31 cellular contexts compared by ENCODE assay signal in the genomic region with DNA sequence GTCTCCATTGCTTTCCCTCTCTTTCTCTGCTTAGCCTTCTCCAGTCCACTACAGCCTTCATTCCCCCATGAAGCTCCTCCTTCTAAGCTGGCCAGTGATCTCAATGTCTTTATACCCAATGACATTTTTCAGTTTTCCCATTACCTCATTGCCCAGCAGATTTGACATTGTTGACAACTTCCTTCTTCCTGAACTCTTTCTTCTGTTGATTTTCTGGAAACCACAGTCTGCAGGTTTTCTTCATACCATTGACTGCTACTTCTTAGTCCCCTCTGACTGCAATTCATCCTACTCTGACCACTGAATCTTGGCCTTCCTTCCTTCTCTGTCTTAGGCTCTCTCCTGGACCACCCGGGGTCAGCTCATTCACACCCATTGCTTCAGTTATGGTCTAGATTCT. TPM values are rescaled to one million over a fixed set of nuclear protein-coding genes. Genes with fewer than 3 reads are reported as not detected.
DNase-seq lines count a peak whose midpoint lies in the region; ATAC-seq and TF ChIP-seq lines count a peak whose summit lies in the region.
"Had no signal": no experiment of that assay in that cellular context is flagged by ENCODE, and none has a peak within 500 bp of the region (broad histone marks: within the 10 kb centered on the region; RNA-seq: fewer than 3 reads in every experiment).

No MANE protein-coding gene starts in this region.

- no peaks in the 10 kb centered on the region for H3K36me3 Mint-ChIP-seq in CD4-positive, alpha-beta T cell (ENCODE audit: low read depth)
- H3K36me3 Mint-ChIP-seq in activated T-helper 1 cell treated with anti-CD3 and anti-CD28 coated beads, Interleukin-12 subunit alpha, Interleukin-12 subunit beta, Interleukin-2, Interleukin-4 antibody, amounts not matched to agents 30 ng/mL and 10 ng/mL and 1 ng/mL, durations not matched to agents 14 hours and 24 hours and 36 hours (ENCODE audit: low read depth), result no peaks in the 10 kb centered on the region

- H3K27ac ChIP-seq in CD4-positive, alpha-beta T cell (ENCODE audit: low read depth, low read length), result no peak overlapping the region
- H3K27ac ChIP-seq in mesenchymal stem cell (ENCODE audit: low read length, poor library complexity, severe bottlenecking) (peak overlapping the region; percentile 94), gastroesophageal sphincter (no peak overlapping the region)
- H3K27ac ChIP-seq: body of pancreas, heart right ventricle, right atrium auricular region, SJCRH30, suprapubic skin, upper lobe of left lung had no signal

- H3K4ac ChIP-seq in mesenchymal stem cell (ENCODE audit: low read depth in 1 of 2, low read length in 2 of 2), result no peak overlapping the region

- H3K36me3 ChIP-seq in mesenchymal stem cell (ENCODE audit: control insufficient read depth in 1 of 2, insufficient read depth in 2 of 2, low read depth in 1 of 2, low read length in 2 of 2), result no peaks in the 10 kb centered on the region
- H3K36me3 ChIP-seq in gastroesophageal sphincter, result no peaks in the 10 kb centered on the region
- H3K36me3 ChIP-seq: heart right ventricle, right atrium auricular region, SJCRH30, suprapubic skin, upper lobe of left lung had no signal

- no peak for TF ChIP-seq POLR2A in gastroesophageal sphincter (IDR thresholded peaks at IDR 0.05)

- H3K4me3 ChIP-seq in mesenchymal stem cell (ENCODE audit: insufficient read depth in 1 of 2, low read depth in 1 of 2, low read length in 2 of 2), result no peak overlapping the region
- no peak overlapping the region for H3K4me3 ChIP-seq in gastroesophageal sphincter
- H3K4me3 ChIP-seq: body of pancreas, heart right ventricle, lung, mucosa of descending colon, right atrium auricular region, SJCRH30, suprapubic skin, upper lobe of left lung had no signal

- 82% methylated on average over 1 of the region's 1 CpG for WGBS in mesenchymal stem cell
- 100% methylated on average over 1 of the region's 1 CpG for WGBS in gastroesophageal sphincter (ENCODE audit: low coverage in 1 of 2), 2 donors

- no peaks in the 10 kb centered on the region for H3K27me3 Mint-ChIP-seq in CD4-positive, alpha-beta T cell
- peaks cover 3% of the 10 kb centered on the region for H3K27me3 Mint-ChIP-seq in activated T-helper 1 cell treated with anti-CD3 and anti-CD28 coated beads, Interleukin-12 subunit alpha, Interleukin-12 subunit beta, Interleukin-2, Interleukin-4 antibody, amounts not matched to agents 30 ng/mL and 10 ng/mL and 1 ng/mL, durations not matched to agents 14 hours and 24 hours and 36 hours (ENCODE audit: insufficient read depth)

- DNase-seq in ACHN (peak; percentile 10), mesenchymal stem cell (no peak), HuH-7 (ENCODE audit: low spot score) (no peak)
- no peak for DNase-seq in CD4-positive, alpha-beta T cell
- DNase-seq in activated T-helper 1 cell treated with anti-CD3 and anti-CD28 coated beads, Interleukin-12 subunit alpha, Interleukin-12 subunit beta, Interleukin-2, Interleukin-4 antibody, amounts not matched to agents 30 ng/mL and 10 ng/mL and 1 ng/mL, durations not matched to agents 14 hours and 24 hours and 36 hours (ENCODE audit: low spot score), result no peak
- DNase-seq: activated CD4-positive, alpha-beta T cell treated with anti-CD3 and anti-CD28 coated beads, Interleukin-2, amount 10 ng/mL, durations not matched to agents 24 days and 14 days; activated gamma-delta T cell treated with Interleukin-2 at 50 U/mL for 16 hours; activated T-cell treated with anti-CD3 and anti-CD28 coated beads, Interleukin-2, amount 50 U/mL, for 4 hours; body of pancreas; dermis blood vessel endothelial cell; EL; HCEC 1CT; heart right ventricle; mucosa of descending colon; NCI-H2107; NCI-H446; RPMI8226; SJCRH30; small intestine; stimulated activated naive CD4-positive, alpha-beta T cell treated with Interleukin-2 at 50 U/mL for 16 hours; upper lobe of left lung had no signal

- peak overlapping the region; percentile 2 for H3K27ac Mint-ChIP-seq in CD4-positive, alpha-beta T cell
- H3K27ac Mint-ChIP-seq in activated T-helper 1 cell treated with anti-CD3 and anti-CD28 coated beads, Interleukin-12 subunit alpha, Interleukin-12 subunit beta, Interleukin-2, Interleukin-4 antibody, amounts not matched to agents 30 ng/mL and 10 ng/mL and 1 ng/mL, durations not matched to agents 14 hours and 24 hours and 36 hours, result no peak overlapping the region
- H3K27ac Mint-ChIP-seq: activated CD4-positive, alpha-beta T cell treated with anti-CD3 and anti-CD28 coated beads, Interleukin-2, amount 10 ng/mL, durations not matched to agents 24 days and 14 days; WTC11 had no signal

- peak overlapping the region; percentile 88 for H2AK5ac ChIP-seq in mesenchymal stem cell (ENCODE audit: low read length, severe bottlenecking)

- H3K4me3 Mint-ChIP-seq in CD4-positive, alpha-beta T cell, result peak overlapping the region; percentile 9
- H3K4me3 Mint-ChIP-seq in activated T-helper 1 cell treated with anti-CD3 and anti-CD28 coated beads, Interleukin-12 subunit alpha, Interleukin-12 subunit beta, Interleukin-2, Interleukin-4 antibody, amounts not matched to agents 30 ng/mL and 10 ng/mL and 1 ng/mL, durations not matched to agents 14 hours and 24 hours and 36 hours, result peak overlapping the region; percentile 5
- H3K4me3 Mint-ChIP-seq: activated CD4-positive, alpha-beta T cell treated with anti-CD3 and anti-CD28 coated beads, Interleukin-2, amount 10 ng/mL, durations not matched to agents 24 days and 14 days; activated T-cell treated with anti-CD3 and anti-CD28 coated beads, Interleukin-2, amount 50 U/mL, for 4 hours; neural crest cell; WTC11 had no signal

- in situ Hi-C loops in ACHN (cut with HindIII; ENCODE audit: low pct_ligation_motif_present, low pct_unique_long_range_greater_than_20kb, low sequenced_read_pairs), result no loop called here

- H3K9me3 ChIP-seq in CD4-positive, alpha-beta T cell (ENCODE audit: control insufficient read depth, low read length), result peaks cover 1% of the 10 kb centered on the region
- peaks cover 9% of the 10 kb centered on the region for H3K9me3 ChIP-seq in mesenchymal stem cell (ENCODE audit: control insufficient read depth, low read length)
- H3K9me3 ChIP-seq in gastroesophageal sphincter, result peaks cover 0 to 9% (median 0%) of the 10 kb centered on the region in 3 donors
- H3K9me3 ChIP-seq: body of pancreas, mucosa of descending colon, SJCRH30, suprapubic skin, upper lobe of left lung had no signal

- H3K4me1 Mint-ChIP-seq in CD4-positive, alpha-beta T cell (ENCODE audit: low read depth), result peaks cover 55% of the 10 kb centered on the region
- H3K4me1 Mint-ChIP-seq in activated T-helper 1 cell treated with anti-CD3 and anti-CD28 coated beads, Interleukin-12 subunit alpha, Interleukin-12 subunit beta, Interleukin-2, Interleukin-4 antibody, amounts not matched to agents 30 ng/mL and 10 ng/mL and 1 ng/mL, durations not matched to agents 14 hours and 24 hours and 36 hours (ENCODE audit: low read depth), result peaks cover 46% of the 10 kb centered on the region

- no peak overlapping the region for H2BK15ac ChIP-seq in mesenchymal stem cell (ENCODE audit: low read depth, poor library complexity, severe bottlenecking)

- no peak overlapping the region for H3K14ac ChIP-seq in mesenchymal stem cell (ENCODE audit: low read length in 2 of 2)

- H3K18ac ChIP-seq in mesenchymal stem cell (ENCODE audit: low read depth in 1 of 2, low read length in 2 of 2), result no peak overlapping the region

- no peak overlapping the region for H2AFZ ChIP-seq in mesenchymal stem cell (ENCODE audit: low read depth, low read length)

- CTCF ChIA-PET in CD4-positive, alpha-beta T cell (lab: Charles Lee), result no interaction called here

- H4K8ac ChIP-seq in mesenchymal stem cell (ENCODE audit: low read length), result no peak overlapping the region

- no peak overlapping the region for H2BK12ac ChIP-seq in mesenchymal stem cell (ENCODE audit: low read length in 2 of 2)

- no peak for TF ChIP-seq EP300 in gastroesophageal sphincter (IDR thresholded peaks at IDR 0.05)

- POLR2A ChIA-PET in CD4-positive, alpha-beta T cell (lab: Charles Lee), result interaction anchor here (0.7 kb wide), 1 partner anchor 437 kb away, joined by 3 read pairs; no protein-coding TSS in a partner anchor

- no peak overlapping the region for H2BK120ac ChIP-seq in mesenchymal stem cell (ENCODE audit: low read depth, low read length)

- H3K9ac ChIP-seq in mesenchymal stem cell (ENCODE audit: low read length), result no peak overlapping the region

- peaks cover 2% of the 10 kb centered on the region for H3K9me3 Mint-ChIP-seq in CD4-positive, alpha-beta T cell
- H3K9me3 Mint-ChIP-seq in activated T-helper 1 cell treated with anti-CD3 and anti-CD28 coated beads, Interleukin-12 subunit alpha, Interleukin-12 subunit beta, Interleukin-2, Interleukin-4 antibody, amounts not matched to agents 30 ng/mL and 10 ng/mL and 1 ng/mL, durations not matched to agents 14 hours and 24 hours and 36 hours, result peaks cover 3% of the 10 kb centered on the region
- H3K9me3 Mint-ChIP-seq: activated CD4-positive, alpha-beta T cell treated with anti-CD3 and anti-CD28 coated beads, Interleukin-2, amount 10 ng/mL, durations not matched to agents 24 days and 14 days had no signal

- intact Hi-C loops in CD4-positive, alpha-beta T cell (cut with DNase I, micrococcal nuclease), result loop anchor here in 1 of 2 experiments (5.0 kb wide), 1 partner anchor 35 kb away; no protein-coding TSS in a partner anchor
- intact Hi-C loops in activated T-helper 1 cell treated with anti-CD3 and anti-CD28 coated beads, Interleukin-12 subunit alpha, Interleukin-12 subunit beta, Interleukin-2, Interleukin-4 antibody, amounts not matched to agents 30 ng/mL and 10 ng/mL and 1 ng/mL, durations not matched to agents 14 hours and 24 hours and 36 hours (cut with micrococcal nuclease), result no loop called here

- H3K4me1 ChIP-seq in mesenchymal stem cell (ENCODE audit: control insufficient read depth, insufficient read depth, low read depth, low read length) (peaks cover 13% of the 10 kb centered on the region), gastroesophageal sphincter (no peaks in the 10 kb centered on the region)
- H3K4me1 ChIP-seq: body of pancreas, right atrium auricular region, upper lobe of left lung had no signal

- no peak overlapping the region for H3K23ac ChIP-seq in mesenchymal stem cell (ENCODE audit: low read length in 2 of 2)

- TF ChIP-seq CTCF in CD4-positive, alpha-beta T cell (IDR thresholded peaks at IDR 0.05), result no peak
- TF ChIP-seq CTCF in gastroesophageal sphincter (IDR thresholded peaks at IDR 0.05), result no peak

- peak overlapping the region; percentile 10 for H2BK5ac ChIP-seq in mesenchymal stem cell (ENCODE audit: low read depth, low read length, poor library complexity, severe bottlenecking)

- no peak for ATAC-seq in CD4-positive, alpha-beta T cell (ENCODE audit: poor library complexity)
- no peak for ATAC-seq in HG03469 (IDR thresholded peaks at IDR 0.05; ENCODE audit: unreplicated experiment)
- no peak for ATAC-seq in gastroesophageal sphincter
- ATAC-seq: activated T-cell treated with anti-CD3 and anti-CD28 coated beads, Interleukin-2, amount 50 U/mL, for 4 hours; body of pancreas; esophagus mucosa; heart right ventricle; mucosa of descending colon; WTC11 had no signal

- no peaks in the 10 kb centered on the region for H3K27me3 ChIP-seq in CD4-positive, alpha-beta T cell (ENCODE audit: control insufficient read depth, insufficient read depth, low read length)
- H3K27me3 ChIP-seq in mesenchymal stem cell (ENCODE audit: control insufficient read depth in 1 of 2, insufficient read depth in 1 of 2, low read length in 2 of 2) (no peaks in the 10 kb centered on the region), gastroesophageal sphincter (peaks cover 35% of the 10 kb centered on the region)
- H3K27me3 ChIP-seq: body of pancreas, right atrium auricular region, SJCRH30, suprapubic skin, upper lobe of left lung had no signal

- H4K91ac ChIP-seq in mesenchymal stem cell (ENCODE audit: low read length), result no peak overlapping the region

- no peak overlapping the region for H3K4me2 ChIP-seq in mesenchymal stem cell (ENCODE audit: low read length, poor library complexity, severe bottlenecking)

- H3K79me1 ChIP-seq in mesenchymal stem cell (replicated peaks; ENCODE audit: low read length, poor library complexity, severe bottlenecking), result no peaks in the 10 kb centered on the region

RNA-seq across cellular contexts. Expression of a gene that starts 22.9 kb away (rescaled TPM):
- total RNA-seq in CD4-positive, alpha-beta T cell, result not detected
- not detected in 2 replicates for total RNA-seq in activated T-helper 1 cell treated with anti-CD3 and anti-CD28 coated beads, Interleukin-12 subunit alpha, Interleukin-12 subunit beta, Interleukin-2, Interleukin-4 antibody, amounts not matched to agents 30 ng/mL and 10 ng/mL and 1 ng/mL, durations not matched to agents 14 hours and 24 hours and 36 hours
- polyA plus RNA-seq in mesenchymal stem cell (2013, experiment 1 of 2), result not detected
- not detected for polyA plus RNA-seq in mesenchymal stem cell (2013, experiment 2 of 2)
- total RNA-seq in gastroesophageal sphincter, result not detected
- total RNA-seq: activated CD4-positive, alpha-beta T cell treated with anti-CD3 and anti-CD28 coated beads, Interleukin-2, amount 10 ng/mL, durations not matched to agents 24 days and 14 days; activated T-cell treated with anti-CD3 and anti-CD28 coated beads, Interleukin-2, amount 50 U/mL, for 4 hours; body of pancreas; dermis blood vessel endothelial cell; esophagus mucosa; fibroblast of villous mesenchyme; heart right ventricle; lung; mucosa of descending colon; neural crest cell; right atrium auricular region; suprapubic skin; upper lobe of left lung; WTC11 had no signal
- polyA plus RNA-seq: adipose tissue, heart right ventricle, lung, small intestine had no signal
